Comparison of ENCODE assay signal across 14 cellular contexts in genomic region chr7:51327287-51327717, GRCh38. TPM values are rescaled to one million over a fixed set of nuclear protein-coding genes. Genes with fewer than 3 reads are reported as not detected.
DNase-seq lines count a peak whose midpoint lies in the region; ATAC-seq and TF ChIP-seq lines count a peak whose summit lies in the region.
"Had no signal": no experiment of that assay in that cellular context is flagged by ENCODE, and none has a peak within 500 bp of the region (broad histone marks: within the 10 kb centered on the region; RNA-seq: fewer than 3 reads in every experiment).

No MANE protein-coding gene starts in this region.

- no peak overlapping the region for H2BK120ac ChIP-seq in mesendoderm (ENCODE audit: low read depth, low read length)

- H3K4me3 ChIP-seq in mesendoderm (ENCODE audit: low read length) (no peak overlapping the region), colonic mucosa (no peak overlapping the region)

- peak overlapping the region; percentile 27 for H3K27ac ChIP-seq in mesendoderm (ENCODE audit: low read depth, low read length)
- H3K27ac ChIP-seq in colonic mucosa = no peak overlapping the region

- no CpG with 5 or more reads among the region's 6 CpGs for WGBS in mesendoderm (ENCODE audit: extremely low coverage, insufficient coverage, low lambda C conversion rate)

- H4K8ac ChIP-seq in mesendoderm (ENCODE audit: low read depth, low read length) = no peak overlapping the region

- H2AK5ac ChIP-seq in mesendoderm (ENCODE audit: low read length) = no peak overlapping the region

- H3K4me2 ChIP-seq in mesendoderm (ENCODE audit: low read length) = no peak overlapping the region

- ATAC-seq in HG02870 (IDR thresholded peaks at IDR 0.05; ENCODE audit: unreplicated experiment) = no peak

- H3K23ac ChIP-seq in mesendoderm (ENCODE audit: low read length) = no peak overlapping the region

- no peaks in the 10 kb centered on the region for H3K36me3 ChIP-seq in ES-I3 (ENCODE audit: insufficient read depth, low read length)
- H3K36me3 ChIP-seq in mesendoderm (ENCODE audit: control insufficient read depth, insufficient read depth, low read length) = no peaks in the 10 kb centered on the region
- no peaks in the 10 kb centered on the region for H3K36me3 ChIP-seq in colonic mucosa

- H3K79me2 ChIP-seq in mesendoderm (ENCODE audit: control insufficient read depth, insufficient read depth, low read length) = no peaks in the 10 kb centered on the region

- H3K18ac ChIP-seq in mesendoderm (ENCODE audit: low read length) = no peak overlapping the region

- H3K56ac ChIP-seq in mesendoderm (ENCODE audit: low read length) = no peak overlapping the region

- no peak overlapping the region for H4K5ac ChIP-seq in mesendoderm (ENCODE audit: low read length)

- H2BK15ac ChIP-seq in mesendoderm (replicated peaks; ENCODE audit: low read depth) = no peak overlapping the region

- DNase-seq in NCI-H526 treated with DMSO at 0.1 percent for 48 hours (lab: John Stamatoyannopoulos, UW) = peak; percentile 72
- peak; percentile 94 for DNase-seq in iPS DF 19.7 (ENCODE audit: low read depth, low spot score)
- DNase-seq in mesendoderm = peak; percentile 42
- DNase-seq in stimulated activated CD4-positive, alpha-beta T cell treated with anti-CD3 and anti-CD28 coated beads, Interleukin-2, amount 100 ng/mL, for 48 hours = no peak
- DNase-seq in colonic mucosa = no peak
- DNase-seq in NCI-H2171 (lab: John Stamatoyannopoulos, UW) = no peak
- DNase-seq: C1 segment of cervical spinal cord, KBM-7, NCI-H1048, NCI-H1694 treated with DMSO at 0.1 percent for 48 hours, NCI-H446, SHP77 had no signal

- H3K9me3 ChIP-seq in ES-I3 (ENCODE audit: control insufficient read depth, insufficient read depth, low read length) (no peaks in the 10 kb centered on the region), colonic mucosa (no peaks in the 10 kb centered on the region)

- H3K4ac ChIP-seq in mesendoderm (ENCODE audit: low read depth, low read length) = no peak overlapping the region

- no peak overlapping the region for H2BK5ac ChIP-seq in mesendoderm (ENCODE audit: low read length)

- no peaks in the 10 kb centered on the region for H3K79me1 ChIP-seq in mesendoderm (ENCODE audit: low read length)

- no peak for TF ChIP-seq CTCF in colonic mucosa (IDR thresholded peaks at IDR 0.05)

- peaks cover 31% of the 10 kb centered on the region for H3K4me1 ChIP-seq in ES-I3 (ENCODE audit: insufficient read depth, low read length)
- H3K4me1 ChIP-seq in mesendoderm (ENCODE audit: control insufficient read depth, low read depth, low read length) = peaks cover 8% of the 10 kb centered on the region
- no peaks in the 10 kb centered on the region for H3K4me1 ChIP-seq in colonic mucosa

- H3K27me3 ChIP-seq in mesendoderm (ENCODE audit: insufficient read depth, low read length, poor library complexity) = no peaks in the 10 kb centered on the region
- H3K27me3 ChIP-seq in colonic mucosa = no peaks in the 10 kb centered on the region

- peak overlapping the region; percentile 52 for H3K9ac ChIP-seq in ES-I3 (ENCODE audit: low read depth, low read length)
- H3K9ac ChIP-seq in mesendoderm (ENCODE audit: low read length) = no peak overlapping the region
- no peak overlapping the region for H3K9ac ChIP-seq in colonic mucosa (ENCODE audit: low read depth in 2 of 2, low read length in 2 of 2)

- intact Hi-C loops in colonic mucosa (cut with DNase I) = no loop called here

RNA-seq across cellular contexts. Expression of gene COBL, which starts 10.7 kb away (rescaled TPM):
- 6.7 TPM for polyA plus RNA-seq in mesendoderm (2013, experiment 1 of 2)
- polyA plus RNA-seq in mesendoderm (2013, experiment 2 of 2) = 7.5 TPM
- 10 to 100 TPM; 36.8 to 49.2 TPM for total RNA-seq in colonic mucosa

Comparison
In these comparisons a context has a peak if more than half of its experiments do, and no peak if none do; other contexts are left out.
1. DNase-seq: peak in NCI-H526 treated with DMSO at 0.1 percent for 48 hours (single experiment), iPS DF 19.7 (single experiment) and mesendoderm (single experiment); none in stimulated activated CD4-positive, alpha-beta T cell treated with anti-CD3 and anti-CD28 coated beads, Interleukin-2, amount 100 ng/mL, for 48 hours (0 of 2), colonic mucosa (single experiment) and NCI-H2171 (single experiment).